Comparison of ENCODE assay signal across 30 cellular contexts in genomic region chr1:6103854-6104530, GRCh38.
"Had no signal": no experiment of that assay in that cellular context is flagged by ENCODE, and none has a peak within 500 bp of the region (broad histone marks: within the 10 kb centered on the region; RNA-seq: fewer than 3 reads in every experiment).

No MANE protein-coding gene starts in this region.

- H3K27ac ChIP-seq: breast epithelium, right atrium auricular region, vagina, WERI-Rb-1 had no signal

- H3K4me1 ChIP-seq: breast epithelium, right atrium auricular region had no signal

- H3K36me3 ChIP-seq: breast epithelium, right atrium auricular region, vagina had no signal

- H3K27ac Mint-ChIP-seq: activated CD4-positive, alpha-beta memory T cell treated with anti-CD3 and anti-CD28 coated beads, Interleukin-2, amount 10 ng/mL, durations not matched to agents 7 days and 5 days; activated CD4-positive, alpha-beta T cell treated with anti-CD3 and anti-CD28 coated beads, Interleukin-2, amount 10 ng/mL, durations not matched to agents 24 days and 14 days; activated CD8-positive, alpha-beta memory T cell treated with anti-CD3 and anti-CD28 coated beads, Interleukin-2, amount 10 ng/mL, durations not matched to agents 7 days and 5 days; activated naive CD4-positive, alpha-beta T cell treated with anti-CD3 and anti-CD28 coated beads, Interleukin-2, amount 10 ng/mL, durations not matched to agents 7 days and 5 days; memory B cell; naive thymus-derived CD4-positive, alpha-beta T cell; T-helper 17 cell; type B pancreatic cell had no signal

- ATAC-seq: activated CD4-positive, CD25-positive, alpha-beta regulatory T cell treated with anti-CD3 and anti-CD28 coated beads, Interleukin-2, amount 50 U/mL, for 24 hours; activated CD8-positive, alpha-beta memory T cell treated with anti-CD3 and anti-CD28 coated beads, Interleukin-2, amount 10 ng/mL, durations not matched to agents 7 days and 5 days; left cardiac atrium; naive thymus-derived CD4-positive, alpha-beta T cell; SK-N-SH treated with all-trans-retinoic acid at 6 μM for 48 hours; stimulated activated naive CD8-positive, alpha-beta T cell treated with anti-CD3 and anti-CD28 coated beads, Interleukin-15, Interleukin-2, amounts not matched to agents 100 U/mL and 50 U/mL, for 24 hours; T-helper 17 cell had no signal

- H3K36me3 Mint-ChIP-seq: activated CD8-positive, alpha-beta memory T cell treated with anti-CD3 and anti-CD28 coated beads, Interleukin-2, amount 10 ng/mL, durations not matched to agents 7 days and 5 days; type B pancreatic cell had no signal

- H3K9me3 ChIP-seq: breast epithelium, right atrium auricular region, vagina had no signal

- H3K4me3 ChIP-seq: breast epithelium, right atrium auricular region, vagina had no signal

- H3K27me3 ChIP-seq: right atrium auricular region, vagina had no signal

- H3K4me1 Mint-ChIP-seq: activated CD4-positive, alpha-beta memory T cell treated with anti-CD3 and anti-CD28 coated beads, Interleukin-2, amount 10 ng/mL, durations not matched to agents 7 days and 5 days; activated CD4-positive, alpha-beta T cell treated with anti-CD3 and anti-CD28 coated beads, Interleukin-2, amount 10 ng/mL, durations not matched to agents 24 days and 14 days; activated CD8-positive, alpha-beta memory T cell treated with anti-CD3 and anti-CD28 coated beads, Interleukin-2, amount 10 ng/mL, durations not matched to agents 7 days and 5 days; activated naive CD4-positive, alpha-beta T cell treated with anti-CD3 and anti-CD28 coated beads, Interleukin-2, amount 10 ng/mL, durations not matched to agents 7 days and 5 days; T-helper 17 cell had no signal

- H3K27me3 Mint-ChIP-seq: activated CD4-positive, alpha-beta memory T cell treated with anti-CD3 and anti-CD28 coated beads, Interleukin-2, amount 10 ng/mL, durations not matched to agents 7 days and 5 days; activated CD8-positive, alpha-beta memory T cell treated with anti-CD3 and anti-CD28 coated beads, Interleukin-2, amount 10 ng/mL, durations not matched to agents 7 days and 5 days had no signal

- H3K4me3 Mint-ChIP-seq: activated CD4-positive, alpha-beta memory T cell treated with anti-CD3 and anti-CD28 coated beads, Interleukin-2, amount 10 ng/mL, durations not matched to agents 7 days and 5 days; activated CD4-positive, alpha-beta T cell treated with anti-CD3 and anti-CD28 coated beads, Interleukin-2, amount 10 ng/mL, durations not matched to agents 24 days and 14 days; activated CD8-positive, alpha-beta memory T cell treated with anti-CD3 and anti-CD28 coated beads, Interleukin-2, amount 10 ng/mL, durations not matched to agents 7 days and 5 days; activated naive CD4-positive, alpha-beta T cell treated with anti-CD3 and anti-CD28 coated beads, Interleukin-2, amount 10 ng/mL, durations not matched to agents 7 days and 5 days; central memory CD8-positive, alpha-beta T cell; memory B cell; naive thymus-derived CD4-positive, alpha-beta T cell; neural crest cell; T-helper 17 cell; type B pancreatic cell had no signal

- DNase-seq: activated CD4-positive, alpha-beta memory T cell treated with anti-CD3 and anti-CD28 coated beads, Interleukin-2, amount 10 ng/mL, durations not matched to agents 7 days and 5 days; activated CD4-positive, alpha-beta T cell treated with anti-CD3 and anti-CD28 coated beads, Interleukin-2, amount 10 ng/mL, durations not matched to agents 24 days and 14 days; activated CD8-positive, alpha-beta memory T cell treated with anti-CD3 and anti-CD28 coated beads, Interleukin-2, amount 10 ng/mL, durations not matched to agents 7 days and 5 days; activated gamma-delta T cell; activated naive CD4-positive, alpha-beta T cell treated with anti-CD3 and anti-CD28 coated beads, Interleukin-2, amount 10 ng/mL, durations not matched to agents 7 days and 5 days; amygdala; dermis blood vessel endothelial cell; effector CD4-positive, alpha-beta T cell; islet precursor cell; left cardiac atrium; midbrain; naive thymus-derived CD4-positive, alpha-beta T cell; occipital lobe; stimulated activated CD4-positive, alpha-beta T cell treated with anti-CD3 and anti-CD28 coated beads, Interleukin-12 subunit alpha, Interleukin-12 subunit beta, amount 100 ng/mL, for 4 hours; stimulated activated CD4-positive, alpha-beta T cell treated with anti-CD3 and anti-CD28 coated beads, Interleukin-4, amount 100 ng/mL, for 1 hour; stimulated activated naive CD8-positive, alpha-beta T cell treated with anti-CD3 and anti-CD28 coated beads, Interleukin-15, Interleukin-2, amounts not matched to agents 100 U/mL and 50 U/mL, for 24 hours; T-helper 17 cell; T1000; WERI-Rb-1 had no signal

- H3K9me3 Mint-ChIP-seq: activated CD4-positive, alpha-beta memory T cell treated with anti-CD3 and anti-CD28 coated beads, Interleukin-2, amount 10 ng/mL, durations not matched to agents 7 days and 5 days; central memory CD8-positive, alpha-beta T cell; neural crest cell; type B pancreatic cell had no signal

- FAIRE-seq: colon, frontal cortex had no signal
